Comparison of ENCODE assay signal across 1 cellular context in the genomic region with DNA sequence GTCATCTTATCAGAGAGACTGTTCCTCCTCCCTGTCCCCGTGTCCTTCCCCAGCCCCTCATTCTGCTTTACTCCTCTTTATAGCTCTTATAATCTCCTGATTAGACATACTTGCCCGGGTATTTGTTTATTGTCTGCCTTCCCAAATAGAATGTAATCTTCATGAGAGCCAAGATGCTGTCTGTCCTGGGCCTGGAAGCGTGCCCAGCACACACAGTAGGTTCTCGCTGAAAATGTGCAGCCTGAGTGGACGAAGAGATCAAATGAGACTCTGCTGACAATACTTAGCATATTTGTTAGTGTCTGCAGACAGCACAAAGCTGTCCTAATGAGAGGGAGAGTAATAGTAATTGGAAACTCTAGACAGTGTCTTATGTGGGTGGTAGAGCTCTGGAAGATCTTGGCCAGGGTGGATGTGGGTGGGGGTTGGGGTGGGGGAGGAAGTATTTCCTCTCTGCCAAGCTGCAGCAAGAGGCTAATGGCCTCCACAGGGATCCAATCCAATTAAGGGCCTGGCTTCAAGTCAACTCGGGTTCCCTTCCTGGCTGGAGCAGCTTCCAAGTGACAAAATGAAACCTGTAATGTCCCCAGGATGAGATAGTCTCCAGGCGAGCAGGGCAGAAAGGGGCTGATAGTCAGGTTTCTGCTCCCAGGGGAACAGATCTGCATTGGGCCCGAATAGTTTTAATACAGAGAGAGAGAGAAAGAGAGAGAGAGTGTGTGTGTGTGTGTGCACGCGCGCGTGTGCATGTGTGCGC.
TF ChIP-seq lines count a peak whose summit lies in the region.

No MANE protein-coding gene starts in this region.

TF ChIP-seq in HEK293, 187 proteins besides CTCF, POLR2A, EP300 and RAD21 (continued from another document and continues in another):
- TF ChIP-seq, protein P1, sequence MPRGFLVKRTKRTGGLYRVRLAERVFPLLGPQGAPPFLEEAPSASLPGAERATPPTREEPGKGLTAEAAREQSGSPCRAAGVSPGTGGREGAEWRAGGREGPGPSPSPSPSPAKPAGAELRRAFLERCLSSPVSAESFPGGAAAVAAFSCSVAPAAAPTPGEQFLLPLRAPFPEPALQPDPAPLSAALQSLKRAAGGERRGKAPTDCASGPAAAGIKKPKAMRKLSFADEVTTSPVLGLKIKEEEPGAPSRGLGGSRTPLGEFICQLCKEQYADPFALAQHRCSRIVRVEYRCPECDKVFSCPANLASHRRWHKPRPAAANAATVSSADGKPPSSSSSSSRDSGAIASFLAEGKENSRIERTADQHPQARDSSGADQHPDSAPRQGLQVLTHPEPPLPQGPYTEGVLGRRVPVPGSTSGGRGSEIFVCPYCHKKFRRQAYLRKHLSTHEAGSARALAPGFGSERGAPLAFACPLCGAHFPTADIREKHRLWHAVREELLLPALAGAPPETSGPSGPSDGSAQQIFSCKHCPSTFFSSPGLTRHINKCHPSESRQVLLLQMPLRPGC (tag by site-specific recombination; IDR thresholded peaks at IDR 0.05) = 0 out of 2 replicates have a peak, but pooled peaks have one; percentile 2
- TF ChIP-seq, protein P2, sequence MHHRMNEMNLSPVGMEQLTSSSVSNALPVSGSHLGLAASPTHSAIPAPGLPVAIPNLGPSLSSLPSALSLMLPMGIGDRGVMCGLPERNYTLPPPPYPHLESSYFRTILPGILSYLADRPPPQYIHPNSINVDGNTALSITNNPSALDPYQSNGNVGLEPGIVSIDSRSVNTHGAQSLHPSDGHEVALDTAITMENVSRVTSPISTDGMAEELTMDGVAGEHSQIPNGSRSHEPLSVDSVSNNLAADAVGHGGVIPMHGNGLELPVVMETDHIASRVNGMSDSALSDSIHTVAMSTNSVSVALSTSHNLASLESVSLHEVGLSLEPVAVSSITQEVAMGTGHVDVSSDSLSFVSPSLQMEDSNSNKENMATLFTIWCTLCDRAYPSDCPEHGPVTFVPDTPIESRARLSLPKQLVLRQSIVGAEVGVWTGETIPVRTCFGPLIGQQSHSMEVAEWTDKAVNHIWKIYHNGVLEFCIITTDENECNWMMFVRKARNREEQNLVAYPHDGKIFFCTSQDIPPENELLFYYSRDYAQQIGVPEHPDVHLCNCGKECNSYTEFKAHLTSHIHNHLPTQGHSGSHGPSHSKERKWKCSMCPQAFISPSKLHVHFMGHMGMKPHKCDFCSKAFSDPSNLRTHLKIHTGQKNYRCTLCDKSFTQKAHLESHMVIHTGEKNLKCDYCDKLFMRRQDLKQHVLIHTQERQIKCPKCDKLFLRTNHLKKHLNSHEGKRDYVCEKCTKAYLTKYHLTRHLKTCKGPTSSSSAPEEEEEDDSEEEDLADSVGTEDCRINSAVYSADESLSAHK (tag by site-specific recombination; IDR thresholded peaks at IDR 0.05) = 0 out of 2 replicates have a peak, but pooled peaks have one; percentile 18
- TF ChIP-seq, protein P3, sequence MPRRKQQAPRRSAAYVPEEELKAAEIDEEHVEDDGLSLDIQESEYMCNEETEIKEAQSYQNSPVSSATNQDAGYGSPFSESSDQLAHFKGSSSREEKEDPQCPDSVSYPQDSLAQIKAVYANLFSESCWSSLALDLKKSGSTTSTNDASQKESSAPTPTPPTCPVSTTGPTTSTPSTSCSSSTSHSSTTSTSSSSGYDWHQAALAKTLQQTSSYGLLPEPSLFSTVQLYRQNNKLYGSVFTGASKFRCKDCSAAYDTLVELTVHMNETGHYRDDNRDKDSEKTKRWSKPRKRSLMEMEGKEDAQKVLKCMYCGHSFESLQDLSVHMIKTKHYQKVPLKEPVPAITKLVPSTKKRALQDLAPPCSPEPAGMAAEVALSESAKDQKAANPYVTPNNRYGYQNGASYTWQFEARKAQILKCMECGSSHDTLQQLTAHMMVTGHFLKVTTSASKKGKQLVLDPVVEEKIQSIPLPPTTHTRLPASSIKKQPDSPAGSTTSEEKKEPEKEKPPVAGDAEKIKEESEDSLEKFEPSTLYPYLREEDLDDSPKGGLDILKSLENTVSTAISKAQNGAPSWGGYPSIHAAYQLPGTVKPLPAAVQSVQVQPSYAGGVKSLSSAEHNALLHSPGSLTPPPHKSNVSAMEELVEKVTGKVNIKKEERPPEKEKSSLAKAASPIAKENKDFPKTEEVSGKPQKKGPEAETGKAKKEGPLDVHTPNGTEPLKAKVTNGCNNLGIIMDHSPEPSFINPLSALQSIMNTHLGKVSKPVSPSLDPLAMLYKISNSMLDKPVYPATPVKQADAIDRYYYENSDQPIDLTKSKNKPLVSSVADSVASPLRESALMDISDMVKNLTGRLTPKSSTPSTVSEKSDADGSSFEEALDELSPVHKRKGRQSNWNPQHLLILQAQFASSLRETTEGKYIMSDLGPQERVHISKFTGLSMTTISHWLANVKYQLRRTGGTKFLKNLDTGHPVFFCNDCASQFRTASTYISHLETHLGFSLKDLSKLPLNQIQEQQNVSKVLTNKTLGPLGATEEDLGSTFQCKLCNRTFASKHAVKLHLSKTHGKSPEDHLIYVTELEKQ (tag by site-specific recombination; IDR thresholded peaks at IDR 0.05; ENCODE audit: borderline replicate concordance) = no peak
- TF ChIP-seq, protein P4, sequence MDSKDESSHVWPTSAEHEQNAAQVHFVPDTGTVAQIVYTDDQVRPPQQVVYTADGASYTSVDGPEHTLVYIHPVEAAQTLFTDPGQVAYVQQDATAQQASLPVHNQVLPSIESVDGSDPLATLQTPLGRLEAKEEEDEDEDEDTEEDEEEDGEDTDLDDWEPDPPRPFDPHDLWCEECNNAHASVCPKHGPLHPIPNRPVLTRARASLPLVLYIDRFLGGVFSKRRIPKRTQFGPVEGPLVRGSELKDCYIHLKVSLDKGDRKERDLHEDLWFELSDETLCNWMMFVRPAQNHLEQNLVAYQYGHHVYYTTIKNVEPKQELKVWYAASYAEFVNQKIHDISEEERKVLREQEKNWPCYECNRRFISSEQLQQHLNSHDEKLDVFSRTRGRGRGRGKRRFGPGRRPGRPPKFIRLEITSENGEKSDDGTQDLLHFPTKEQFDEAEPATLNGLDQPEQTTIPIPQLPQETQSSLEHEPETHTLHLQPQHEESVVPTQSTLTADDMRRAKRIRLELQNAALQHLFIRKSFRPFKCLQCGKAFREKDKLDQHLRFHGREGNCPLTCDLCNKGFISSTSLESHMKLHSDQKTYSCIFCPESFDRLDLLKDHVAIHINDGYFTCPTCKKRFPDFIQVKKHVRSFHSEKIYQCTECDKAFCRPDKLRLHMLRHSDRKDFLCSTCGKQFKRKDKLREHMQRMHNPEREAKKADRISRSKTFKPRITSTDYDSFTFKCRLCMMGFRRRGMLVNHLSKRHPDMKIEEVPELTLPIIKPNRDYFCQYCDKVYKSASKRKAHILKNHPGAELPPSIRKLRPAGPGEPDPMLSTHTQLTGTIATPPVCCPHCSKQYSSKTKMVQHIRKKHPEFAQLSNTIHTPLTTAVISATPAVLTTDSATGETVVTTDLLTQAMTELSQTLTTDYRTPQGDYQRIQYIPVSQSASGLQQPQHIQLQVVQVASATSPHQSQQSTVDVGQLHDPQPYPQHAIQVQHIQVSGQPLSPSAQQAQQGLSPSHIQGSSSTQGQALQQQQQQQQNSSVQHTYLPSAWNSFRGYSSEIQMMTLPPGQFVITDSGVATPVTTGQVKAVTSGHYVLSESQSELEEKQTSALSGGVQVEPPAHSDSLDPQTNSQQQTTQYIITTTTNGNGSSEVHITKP (tag by site-specific recombination; IDR thresholded peaks at IDR 0.05) = peak; percentile 40; the same call in 1 of the 2 replicates
- TF ChIP-seq, protein P5, sequence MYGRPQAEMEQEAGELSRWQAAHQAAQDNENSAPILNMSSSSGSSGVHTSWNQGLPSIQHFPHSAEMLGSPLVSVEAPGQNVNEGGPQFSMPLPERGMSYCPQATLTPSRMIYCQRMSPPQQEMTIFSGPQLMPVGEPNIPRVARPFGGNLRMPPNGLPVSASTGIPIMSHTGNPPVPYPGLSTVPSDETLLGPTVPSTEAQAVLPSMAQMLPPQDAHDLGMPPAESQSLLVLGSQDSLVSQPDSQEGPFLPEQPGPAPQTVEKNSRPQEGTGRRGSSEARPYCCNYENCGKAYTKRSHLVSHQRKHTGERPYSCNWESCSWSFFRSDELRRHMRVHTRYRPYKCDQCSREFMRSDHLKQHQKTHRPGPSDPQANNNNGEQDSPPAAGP (tag by site-specific recombination; IDR thresholded peaks at IDR 0.05) = peak; percentile 37; the same call in 1 of the 2 replicates
- TF ChIP-seq TRIM28 (IDR thresholded peaks at IDR 0.05; ENCODE audit: borderline replicate concordance, low read length) (peak; percentile 80), ZFHX2 (tag by site-specific recombination; conservative IDR thresholded peaks at IDR 0.05) (peak; percentile 92), ZNF404 (tag by site-specific recombination; IDR thresholded peaks at IDR 0.05) (no peak), GLIS1 (tag by site-specific recombination; IDR thresholded peaks at IDR 0.05) (peak; percentile 82), ZIC2 (tag by site-specific recombination; IDR thresholded peaks at IDR 0.05) (peak; percentile 45; the same call in 1 of the 2 replicates), KLF7 (tag by site-specific recombination; IDR thresholded peaks at IDR 0.05; ENCODE audit: borderline replicate concordance) (no peak), ZNF623 (tag by site-specific recombination; IDR thresholded peaks at IDR 0.05) (0 out of 2 replicates have a peak, but pooled peaks have one; percentile 3), BCL11B (tag by site-specific recombination; IDR thresholded peaks at IDR 0.05; ENCODE audit: low read depth) (no peak), ZNF510 (tag by site-specific recombination; IDR thresholded peaks at IDR 0.05; ENCODE audit: insufficient replicate concordance) (no peak), ZNF341 (tag by site-specific recombination; IDR thresholded peaks at IDR 0.05; ENCODE audit: low read depth) (peak; percentile 95), OVOL3 (tag by site-specific recombination; IDR thresholded peaks at IDR 0.05) (peak; percentile 65; the same call in 1 of the 2 replicates), ZNF423 (tag by site-specific recombination; IDR thresholded peaks at IDR 0.05) (peak; percentile 14; the same call in 1 of the 2 replicates), ZNF660 (tag by site-specific recombination; IDR thresholded peaks at IDR 0.05) (0 out of 2 replicates have a peak, but pooled peaks have one; percentile 8), FEZF1 (tag by site-specific recombination; IDR thresholded peaks at IDR 0.05) (peak; percentile 80), HOXA7 (CRISPR knock-in tag; IDR thresholded peaks at IDR 0.05; ENCODE audit: borderline replicate concordance) (no peak), ZNF2 (tag by site-specific recombination; IDR thresholded peaks at IDR 0.05) (peak; percentile 82; the same call in 1 of the 2 replicates), ZNF843 (tag by site-specific recombination; IDR thresholded peaks at IDR 0.05) (peak; percentile 28; the same call in 1 of the 2 replicates), ZNF830 (tag by site-specific recombination; IDR thresholded peaks at IDR 0.05; ENCODE audit: low read depth) (no peak), ZBTB20 (tag by site-specific recombination; IDR thresholded peaks at IDR 0.05) (peak; percentile 40; the same call in 1 of the 2 replicates), ZNF600 (tag by site-specific recombination; IDR thresholded peaks at IDR 0.05) (no peak), ZXDB (tag by site-specific recombination; IDR thresholded peaks at IDR 0.05) (0 out of 2 replicates have a peak, but pooled peaks have one; percentile 30), ZSCAN30 (tag by site-specific recombination; IDR thresholded peaks at IDR 0.05) (peak; percentile 69), WT1 (tag by site-specific recombination; IDR thresholded peaks at IDR 0.05) (peak; percentile 84), YY1 (tag by site-specific recombination; IDR thresholded peaks at IDR 0.05) (0 out of 2 replicates have a peak, but pooled peaks have one; percentile 36), KLF1 (tag by site-specific recombination; IDR thresholded peaks at IDR 0.05) (peak; percentile 70), ZNF777 (tag by site-specific recombination; IDR thresholded peaks at IDR 0.05; ENCODE audit: borderline replicate concordance) (no peak), ZEB2 (tag by site-specific recombination; IDR thresholded peaks at IDR 0.05) (peak; percentile 26), ZNF549 (tag by site-specific recombination; IDR thresholded peaks at IDR 0.05) (no peak), ZNF24 (tag by site-specific recombination; IDR thresholded peaks at IDR 0.05) (peak; percentile 21)
- TF ChIP-seq, protein P6, sequence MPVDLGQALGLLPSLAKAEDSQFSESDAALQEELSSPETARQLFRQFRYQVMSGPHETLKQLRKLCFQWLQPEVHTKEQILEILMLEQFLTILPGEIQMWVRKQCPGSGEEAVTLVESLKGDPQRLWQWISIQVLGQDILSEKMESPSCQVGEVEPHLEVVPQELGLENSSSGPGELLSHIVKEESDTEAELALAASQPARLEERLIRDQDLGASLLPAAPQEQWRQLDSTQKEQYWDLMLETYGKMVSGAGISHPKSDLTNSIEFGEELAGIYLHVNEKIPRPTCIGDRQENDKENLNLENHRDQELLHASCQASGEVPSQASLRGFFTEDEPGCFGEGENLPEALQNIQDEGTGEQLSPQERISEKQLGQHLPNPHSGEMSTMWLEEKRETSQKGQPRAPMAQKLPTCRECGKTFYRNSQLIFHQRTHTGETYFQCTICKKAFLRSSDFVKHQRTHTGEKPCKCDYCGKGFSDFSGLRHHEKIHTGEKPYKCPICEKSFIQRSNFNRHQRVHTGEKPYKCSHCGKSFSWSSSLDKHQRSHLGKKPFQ (tag by site-specific recombination; IDR thresholded peaks at IDR 0.05) = peak; percentile 24; the same call in 1 of the 2 replicates
- TF ChIP-seq, protein P7, sequence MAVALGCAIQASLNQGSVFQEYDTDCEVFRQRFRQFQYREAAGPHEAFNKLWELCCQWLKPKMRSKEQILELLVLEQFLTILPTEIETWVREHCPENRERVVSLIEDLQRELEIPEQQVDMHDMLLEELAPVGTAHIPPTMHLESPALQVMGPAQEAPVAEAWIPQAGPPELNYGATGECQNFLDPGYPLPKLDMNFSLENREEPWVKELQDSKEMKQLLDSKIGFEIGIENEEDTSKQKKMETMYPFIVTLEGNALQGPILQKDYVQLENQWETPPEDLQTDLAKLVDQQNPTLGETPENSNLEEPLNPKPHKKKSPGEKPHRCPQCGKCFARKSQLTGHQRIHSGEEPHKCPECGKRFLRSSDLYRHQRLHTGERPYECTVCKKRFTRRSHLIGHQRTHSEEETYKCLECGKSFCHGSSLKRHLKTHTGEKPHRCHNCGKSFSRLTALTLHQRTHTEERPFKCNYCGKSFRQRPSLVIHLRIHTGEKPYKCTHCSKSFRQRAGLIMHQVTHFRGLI (tag by site-specific recombination; IDR thresholded peaks at IDR 0.05) = no peak
- TF ChIP-seq, protein P8, sequence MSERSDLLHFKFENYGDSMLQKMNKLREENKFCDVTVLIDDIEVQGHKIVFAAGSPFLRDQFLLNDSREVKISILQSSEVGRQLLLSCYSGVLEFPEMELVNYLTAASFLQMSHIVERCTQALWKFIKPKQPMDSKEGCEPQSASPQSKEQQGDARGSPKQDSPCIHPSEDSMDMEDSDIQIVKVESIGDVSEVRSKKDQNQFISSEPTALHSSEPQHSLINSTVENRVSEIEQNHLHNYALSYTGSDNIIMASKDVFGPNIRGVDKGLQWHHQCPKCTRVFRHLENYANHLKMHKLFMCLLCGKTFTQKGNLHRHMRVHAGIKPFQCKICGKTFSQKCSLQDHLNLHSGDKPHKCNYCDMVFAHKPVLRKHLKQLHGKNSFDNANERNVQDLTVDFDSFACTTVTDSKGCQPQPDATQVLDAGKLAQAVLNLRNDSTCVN (tag by site-specific recombination; optimal IDR thresholded peaks at IDR 0.05) = peak; percentile 30
- TF ChIP-seq, protein P9, sequence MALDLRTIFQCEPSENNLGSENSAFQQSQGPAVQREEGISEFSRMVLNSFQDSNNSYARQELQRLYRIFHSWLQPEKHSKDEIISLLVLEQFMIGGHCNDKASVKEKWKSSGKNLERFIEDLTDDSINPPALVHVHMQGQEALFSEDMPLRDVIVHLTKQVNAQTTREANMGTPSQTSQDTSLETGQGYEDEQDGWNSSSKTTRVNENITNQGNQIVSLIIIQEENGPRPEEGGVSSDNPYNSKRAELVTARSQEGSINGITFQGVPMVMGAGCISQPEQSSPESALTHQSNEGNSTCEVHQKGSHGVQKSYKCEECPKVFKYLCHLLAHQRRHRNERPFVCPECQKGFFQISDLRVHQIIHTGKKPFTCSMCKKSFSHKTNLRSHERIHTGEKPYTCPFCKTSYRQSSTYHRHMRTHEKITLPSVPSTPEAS (tag by site-specific recombination; IDR thresholded peaks at IDR 0.05) = peak; percentile 79
